1 cellular context compared by ENCODE assay signal in the genomic region with DNA sequence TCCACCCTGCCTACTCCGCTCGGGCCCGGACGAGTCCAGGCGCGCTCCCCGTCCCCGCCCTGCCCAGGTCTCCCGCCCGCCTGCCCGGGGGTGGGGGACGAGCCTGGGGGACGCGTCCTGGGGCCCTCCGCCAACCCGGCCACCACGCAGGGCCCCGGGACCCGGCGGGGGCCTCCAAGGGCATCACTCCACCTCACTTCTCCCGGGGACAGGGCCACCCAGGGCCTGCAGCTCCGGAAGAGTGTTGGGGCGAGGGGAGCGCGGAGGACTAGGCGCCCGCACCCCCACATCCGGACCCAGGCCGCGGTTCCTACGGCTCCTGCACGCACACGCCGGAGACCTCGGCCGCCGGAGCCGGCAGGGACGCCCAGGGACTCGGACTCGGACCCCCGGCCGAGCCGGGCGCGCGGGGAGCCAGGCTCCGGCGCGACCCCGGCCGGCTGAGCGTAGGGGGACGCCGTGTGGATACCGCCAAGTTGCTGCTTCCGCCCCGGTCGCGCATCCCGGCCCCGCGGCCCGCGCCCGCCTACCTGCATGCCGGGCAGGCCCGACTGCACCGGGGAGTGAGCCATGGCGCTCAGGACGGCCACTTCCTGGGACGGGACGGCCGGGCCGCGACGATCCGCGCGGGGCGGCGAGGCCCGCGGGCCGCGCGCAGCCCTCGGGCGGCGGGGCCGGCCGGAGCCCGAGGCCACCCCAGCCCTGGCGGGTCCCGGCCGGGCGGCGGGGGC.
A peak's percentile ranks its signal among the peaks of the same experiment; 100 is the strongest.
TF ChIP-seq lines count a peak whose summit lies in the region.

No MANE protein-coding gene starts in this region.

TF ChIP-seq in K562, 482 proteins besides CTCF, POLR2A, EP300 and RAD21 (continued from another document and continues in another):
- TF ChIP-seq, protein P1, sequence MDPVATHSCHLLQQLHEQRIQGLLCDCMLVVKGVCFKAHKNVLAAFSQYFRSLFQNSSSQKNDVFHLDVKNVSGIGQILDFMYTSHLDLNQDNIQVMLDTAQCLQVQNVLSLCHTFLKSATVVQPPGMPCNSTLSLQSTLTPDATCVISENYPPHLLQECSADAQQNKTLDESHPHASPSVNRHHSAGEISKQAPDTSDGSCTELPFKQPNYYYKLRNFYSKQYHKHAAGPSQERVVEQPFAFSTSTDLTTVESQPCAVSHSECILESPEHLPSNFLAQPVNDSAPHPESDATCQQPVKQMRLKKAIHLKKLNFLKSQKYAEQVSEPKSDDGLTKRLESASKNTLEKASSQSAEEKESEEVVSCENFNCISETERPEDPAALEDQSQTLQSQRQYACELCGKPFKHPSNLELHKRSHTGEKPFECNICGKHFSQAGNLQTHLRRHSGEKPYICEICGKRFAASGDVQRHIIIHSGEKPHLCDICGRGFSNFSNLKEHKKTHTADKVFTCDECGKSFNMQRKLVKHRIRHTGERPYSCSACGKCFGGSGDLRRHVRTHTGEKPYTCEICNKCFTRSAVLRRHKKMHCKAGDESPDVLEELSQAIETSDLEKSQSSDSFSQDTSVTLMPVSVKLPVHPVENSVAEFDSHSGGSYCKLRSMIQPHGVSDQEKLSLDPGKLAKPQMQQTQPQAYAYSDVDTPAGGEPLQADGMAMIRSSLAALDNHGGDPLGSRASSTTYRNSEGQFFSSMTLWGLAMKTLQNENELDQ (CRISPR knock-in tag; IDR thresholded peaks at IDR 0.05; ENCODE audit: borderline replicate concordance), result no peak
- TF ChIP-seq SRSF9 (IDR thresholded peaks at IDR 0.05; ENCODE audit: borderline replicate concordance, low read depth, low read length) (no peak), CBFB (CRISPR knock-in tag; IDR thresholded peaks at IDR 0.05) (no peak), NR1H2 (CRISPR knock-in tag; IDR thresholded peaks at IDR 0.05) (no peak), SAFB (IDR thresholded peaks at IDR 0.05; ENCODE audit: borderline replicate concordance, low read depth, low read length) (no peak), MYBL2 (IDR thresholded peaks at IDR 0.05; ENCODE audit: low read depth) (no peak), MYBL2 (CRISPR knock-in tag; IDR thresholded peaks at IDR 0.05; ENCODE audit: borderline replicate concordance) (no peak), YY1 (IDR thresholded peaks at IDR 0.05; ENCODE audit: borderline replicate concordance in 1 of 3, control insufficient read depth in 1 of 3, extremely low read depth in 1 of 3, insufficient read depth in 3 of 3, insufficient read length in 1 of 3, insufficient replicate concordance in 2 of 3, low read depth in 1 of 3, low read length in 2 of 3) (peak in 1 of 3 experiments; percentile 4), EHMT2 (IDR thresholded peaks at IDR 0.05) (no peak), BRD9 (IDR thresholded peaks at IDR 0.05; ENCODE audit: low read depth, partially characterized antibody) (no peak), ZNF184 (CRISPR knock-in tag; IDR thresholded peaks at IDR 0.05) (no peak), PHB (CRISPR knock-in tag; IDR thresholded peaks at IDR 0.05) (no peak), FIP1L1 (IDR thresholded peaks at IDR 0.05; ENCODE audit: low read depth, low read length, poor library complexity, severe bottlenecking) (peak; percentile 43), MAFG (tag; conservative IDR thresholded peaks at IDR 0.05) (no peak), NR3C1 (CRISPR knock-in tag; IDR thresholded peaks at IDR 0.05) (no peak), NR4A1 (CRISPR knock-in tag; IDR thresholded peaks at IDR 0.05) (no peak), NR4A1 (tag; IDR thresholded peaks at IDR 0.05) (no peak), HMG20A (CRISPR knock-in tag; conservative IDR thresholded peaks at IDR 0.05) (no peak), RBM22 (IDR thresholded peaks at IDR 0.05; ENCODE audit: low read depth, low read length, poor library complexity, severe bottlenecking) (peak; percentile 25), MCM2 (IDR thresholded peaks at IDR 0.05; ENCODE audit: low read depth) (no peak), NCOA2 (IDR thresholded peaks at IDR 0.05; ENCODE audit: partially characterized antibody in 2 of 2) (no peak), ZNF197 (CRISPR knock-in tag; IDR thresholded peaks at IDR 0.05; ENCODE audit: low read depth) (no peak), FOS (IDR thresholded peaks at IDR 0.05; ENCODE audit: extremely low read depth, insufficient read length) (no peak), WHSC1 (IDR thresholded peaks at IDR 0.05; ENCODE audit: low read length) (no peak), NFYB (IDR thresholded peaks at IDR 0.05; ENCODE audit: extremely low read depth, insufficient read length) (no peak), MXI1 (IDR thresholded peaks at IDR 0.05; ENCODE audit: low read depth, low read length) (no peak), XRCC4 (IDR thresholded peaks at IDR 0.05; ENCODE audit: extremely low read depth, insufficient read depth, insufficient read length) (no peak), MTF1 (CRISPR knock-in tag; IDR thresholded peaks at IDR 0.05; ENCODE audit: borderline replicate concordance) (no peak), ZNF146 (CRISPR knock-in tag; IDR thresholded peaks at IDR 0.05; ENCODE audit: unreplicated experiment) (no peak), BRCA1 (IDR thresholded peaks at IDR 0.05) (no peak), BRCA1 (CRISPR knock-in tag; IDR thresholded peaks at IDR 0.05) (no peak), RBM14 (IDR thresholded peaks at IDR 0.05; ENCODE audit: borderline replicate concordance, insufficient read depth, low read depth, low read length) (no peak), ZNF444 (CRISPR knock-in tag; IDR thresholded peaks at IDR 0.05) (no peak), SMARCE1 (IDR thresholded peaks at IDR 0.05) (no peak), ZNF174 (CRISPR knock-in tag; IDR thresholded peaks at IDR 0.05) (no peak)
- TF ChIP-seq, protein P2, sequence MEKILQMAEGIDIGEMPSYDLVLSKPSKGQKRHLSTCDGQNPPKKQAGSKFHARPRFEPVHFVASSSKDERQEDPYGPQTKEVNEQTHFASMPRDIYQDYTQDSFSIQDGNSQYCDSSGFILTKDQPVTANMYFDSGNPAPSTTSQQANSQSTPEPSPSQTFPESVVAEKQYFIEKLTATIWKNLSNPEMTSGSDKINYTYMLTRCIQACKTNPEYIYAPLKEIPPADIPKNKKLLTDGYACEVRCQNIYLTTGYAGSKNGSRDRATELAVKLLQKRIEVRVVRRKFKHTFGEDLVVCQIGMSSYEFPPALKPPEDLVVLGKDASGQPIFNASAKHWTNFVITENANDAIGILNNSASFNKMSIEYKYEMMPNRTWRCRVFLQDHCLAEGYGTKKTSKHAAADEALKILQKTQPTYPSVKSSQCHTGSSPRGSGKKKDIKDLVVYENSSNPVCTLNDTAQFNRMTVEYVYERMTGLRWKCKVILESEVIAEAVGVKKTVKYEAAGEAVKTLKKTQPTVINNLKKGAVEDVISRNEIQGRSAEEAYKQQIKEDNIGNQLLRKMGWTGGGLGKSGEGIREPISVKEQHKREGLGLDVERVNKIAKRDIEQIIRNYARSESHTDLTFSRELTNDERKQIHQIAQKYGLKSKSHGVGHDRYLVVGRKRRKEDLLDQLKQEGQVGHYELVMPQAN (IDR thresholded peaks at IDR 0.05; ENCODE audit: borderline replicate concordance), result no peak
- TF ChIP-seq, protein P3, sequence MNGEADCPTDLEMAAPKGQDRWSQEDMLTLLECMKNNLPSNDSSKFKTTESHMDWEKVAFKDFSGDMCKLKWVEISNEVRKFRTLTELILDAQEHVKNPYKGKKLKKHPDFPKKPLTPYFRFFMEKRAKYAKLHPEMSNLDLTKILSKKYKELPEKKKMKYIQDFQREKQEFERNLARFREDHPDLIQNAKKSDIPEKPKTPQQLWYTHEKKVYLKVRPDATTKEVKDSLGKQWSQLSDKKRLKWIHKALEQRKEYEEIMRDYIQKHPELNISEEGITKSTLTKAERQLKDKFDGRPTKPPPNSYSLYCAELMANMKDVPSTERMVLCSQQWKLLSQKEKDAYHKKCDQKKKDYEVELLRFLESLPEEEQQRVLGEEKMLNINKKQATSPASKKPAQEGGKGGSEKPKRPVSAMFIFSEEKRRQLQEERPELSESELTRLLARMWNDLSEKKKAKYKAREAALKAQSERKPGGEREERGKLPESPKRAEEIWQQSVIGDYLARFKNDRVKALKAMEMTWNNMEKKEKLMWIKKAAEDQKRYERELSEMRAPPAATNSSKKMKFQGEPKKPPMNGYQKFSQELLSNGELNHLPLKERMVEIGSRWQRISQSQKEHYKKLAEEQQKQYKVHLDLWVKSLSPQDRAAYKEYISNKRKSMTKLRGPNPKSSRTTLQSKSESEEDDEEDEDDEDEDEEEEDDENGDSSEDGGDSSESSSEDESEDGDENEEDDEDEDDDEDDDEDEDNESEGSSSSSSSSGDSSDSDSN (IDR thresholded peaks at IDR 0.05; ENCODE audit: borderline replicate concordance in 1 of 2, low read depth in 2 of 2, low read length in 2 of 2), result peak; percentile 32 to 59; a peak in 1 of 4 replicates
- TF ChIP-seq, protein P4, sequence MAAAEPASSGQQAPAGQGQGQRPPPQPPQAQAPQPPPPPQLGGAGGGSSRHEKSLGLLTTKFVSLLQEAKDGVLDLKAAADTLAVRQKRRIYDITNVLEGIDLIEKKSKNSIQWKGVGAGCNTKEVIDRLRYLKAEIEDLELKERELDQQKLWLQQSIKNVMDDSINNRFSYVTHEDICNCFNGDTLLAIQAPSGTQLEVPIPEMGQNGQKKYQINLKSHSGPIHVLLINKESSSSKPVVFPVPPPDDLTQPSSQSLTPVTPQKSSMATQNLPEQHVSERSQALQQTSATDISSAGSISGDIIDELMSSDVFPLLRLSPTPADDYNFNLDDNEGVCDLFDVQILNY (CRISPR knock-in tag; IDR thresholded peaks at IDR 0.05), result no peak
- TF ChIP-seq, protein P5, sequence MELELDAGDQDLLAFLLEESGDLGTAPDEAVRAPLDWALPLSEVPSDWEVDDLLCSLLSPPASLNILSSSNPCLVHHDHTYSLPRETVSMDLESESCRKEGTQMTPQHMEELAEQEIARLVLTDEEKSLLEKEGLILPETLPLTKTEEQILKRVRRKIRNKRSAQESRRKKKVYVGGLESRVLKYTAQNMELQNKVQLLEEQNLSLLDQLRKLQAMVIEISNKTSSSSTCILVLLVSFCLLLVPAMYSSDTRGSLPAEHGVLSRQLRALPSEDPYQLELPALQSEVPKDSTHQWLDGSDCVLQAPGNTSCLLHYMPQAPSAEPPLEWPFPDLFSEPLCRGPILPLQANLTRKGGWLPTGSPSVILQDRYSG (tag; conservative IDR thresholded peaks at IDR 0.05; ENCODE audit: low read depth), result no peak
- TF ChIP-seq, protein P6, sequence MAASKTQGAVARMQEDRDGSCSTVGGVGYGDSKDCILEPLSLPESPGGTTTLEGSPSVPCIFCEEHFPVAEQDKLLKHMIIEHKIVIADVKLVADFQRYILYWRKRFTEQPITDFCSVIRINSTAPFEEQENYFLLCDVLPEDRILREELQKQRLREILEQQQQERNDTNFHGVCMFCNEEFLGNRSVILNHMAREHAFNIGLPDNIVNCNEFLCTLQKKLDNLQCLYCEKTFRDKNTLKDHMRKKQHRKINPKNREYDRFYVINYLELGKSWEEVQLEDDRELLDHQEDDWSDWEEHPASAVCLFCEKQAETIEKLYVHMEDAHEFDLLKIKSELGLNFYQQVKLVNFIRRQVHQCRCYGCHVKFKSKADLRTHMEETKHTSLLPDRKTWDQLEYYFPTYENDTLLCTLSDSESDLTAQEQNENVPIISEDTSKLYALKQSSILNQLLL (CRISPR knock-in tag; IDR thresholded peaks at IDR 0.05; ENCODE audit: borderline replicate concordance), result no peak
- TF ChIP-seq, protein P7, sequence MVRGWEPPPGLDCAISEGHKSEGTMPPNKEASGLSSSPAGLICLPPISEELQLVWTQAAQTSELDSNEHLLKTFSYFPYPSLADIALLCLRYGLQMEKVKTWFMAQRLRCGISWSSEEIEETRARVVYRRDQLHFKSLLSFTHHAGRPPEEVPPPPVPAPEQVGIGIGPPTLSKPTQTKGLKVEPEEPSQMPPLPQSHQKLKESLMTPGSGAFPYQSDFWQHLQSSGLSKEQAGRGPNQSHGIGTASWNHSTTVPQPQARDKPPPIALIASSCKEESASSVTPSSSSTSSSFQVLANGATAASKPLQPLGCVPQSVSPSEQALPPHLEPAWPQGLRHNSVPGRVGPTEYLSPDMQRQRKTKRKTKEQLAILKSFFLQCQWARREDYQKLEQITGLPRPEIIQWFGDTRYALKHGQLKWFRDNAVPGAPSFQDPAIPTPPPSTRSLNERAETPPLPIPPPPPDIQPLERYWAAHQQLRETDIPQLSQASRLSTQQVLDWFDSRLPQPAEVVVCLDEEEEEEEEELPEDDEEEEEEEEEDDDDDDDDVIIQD (CRISPR knock-in tag; IDR thresholded peaks at IDR 0.05), result no peak
- TF ChIP-seq, protein P8, sequence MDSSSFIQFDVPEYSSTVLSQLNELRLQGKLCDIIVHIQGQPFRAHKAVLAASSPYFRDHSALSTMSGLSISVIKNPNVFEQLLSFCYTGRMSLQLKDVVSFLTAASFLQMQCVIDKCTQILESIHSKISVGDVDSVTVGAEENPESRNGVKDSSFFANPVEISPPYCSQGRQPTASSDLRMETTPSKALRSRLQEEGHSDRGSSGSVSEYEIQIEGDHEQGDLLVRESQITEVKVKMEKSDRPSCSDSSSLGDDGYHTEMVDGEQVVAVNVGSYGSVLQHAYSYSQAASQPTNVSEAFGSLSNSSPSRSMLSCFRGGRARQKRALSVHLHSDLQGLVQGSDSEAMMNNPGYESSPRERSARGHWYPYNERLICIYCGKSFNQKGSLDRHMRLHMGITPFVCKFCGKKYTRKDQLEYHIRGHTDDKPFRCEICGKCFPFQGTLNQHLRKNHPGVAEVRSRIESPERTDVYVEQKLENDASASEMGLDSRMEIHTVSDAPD (CRISPR knock-in tag; IDR thresholded peaks at IDR 0.05), result no peak
- TF ChIP-seq, protein P9, sequence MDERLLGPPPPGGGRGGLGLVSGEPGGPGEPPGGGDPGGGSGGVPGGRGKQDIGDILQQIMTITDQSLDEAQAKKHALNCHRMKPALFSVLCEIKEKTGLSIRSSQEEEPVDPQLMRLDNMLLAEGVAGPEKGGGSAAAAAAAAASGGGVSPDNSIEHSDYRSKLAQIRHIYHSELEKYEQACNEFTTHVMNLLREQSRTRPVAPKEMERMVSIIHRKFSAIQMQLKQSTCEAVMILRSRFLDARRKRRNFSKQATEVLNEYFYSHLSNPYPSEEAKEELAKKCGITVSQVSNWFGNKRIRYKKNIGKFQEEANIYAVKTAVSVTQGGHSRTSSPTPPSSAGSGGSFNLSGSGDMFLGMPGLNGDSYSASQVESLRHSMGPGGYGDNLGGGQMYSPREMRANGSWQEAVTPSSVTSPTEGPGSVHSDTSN (CRISPR knock-in tag; IDR thresholded peaks at IDR 0.05; ENCODE audit: low read depth), result no peak
- TF ChIP-seq, protein P9 (tag; conservative IDR thresholded peaks at IDR 0.05; ENCODE audit: low read depth), result no peak
